18 cellular contexts compared by ENCODE assay signal in genomic region chr15:76198456-76199105, GRCh38.
DNase-seq lines count a peak whose midpoint lies in the region; ATAC-seq and TF ChIP-seq lines count a peak whose summit lies in the region.
"Had no signal": no experiment of that assay in that cellular context is flagged by ENCODE, and none has a peak within 500 bp of the region (broad histone marks: within the 10 kb centered on the region; RNA-seq: fewer than 3 reads in every experiment).

No MANE protein-coding gene starts in this region.

- no peak for TF ChIP-seq EP300 in suprapubic skin (IDR thresholded peaks at IDR 0.05)

- H3K27me3 Mint-ChIP-seq in activated naive CD4-positive, alpha-beta T cell treated with anti-CD3 and anti-CD28 coated beads, Interleukin-2, amount 10 ng/mL, durations not matched to agents 7 days and 5 days, result peaks cover 10% of the 10 kb centered on the region
- H3K27me3 Mint-ChIP-seq: CD4-positive, alpha-beta T cell had no signal

- TF ChIP-seq CTCF in ascending aorta (IDR thresholded peaks at IDR 0.05) (no peak), suprapubic skin (IDR thresholded peaks at IDR 0.05) (no peak)

- peak overlapping the region; percentile 20 to 44 for H3K27ac Mint-ChIP-seq in activated naive CD4-positive, alpha-beta T cell treated with anti-CD3 and anti-CD28 coated beads, Interleukin-2, amount 50 U/mL, for 72 hours
- H3K27ac Mint-ChIP-seq in activated naive CD4-positive, alpha-beta T cell treated with anti-CD3 and anti-CD28 coated beads, Interleukin-2, amount 10 ng/mL, durations not matched to agents 7 days and 5 days, result no peak overlapping the region
- H3K27ac Mint-ChIP-seq: CD4-positive, alpha-beta T cell had no signal

- H3K4me1 ChIP-seq in ascending aorta (peaks cover 15 to 30% of the 10 kb centered on the region in 2 donors), suprapubic skin (peaks cover 69% of the 10 kb centered on the region)

- no peaks in the 10 kb centered on the region for H3K9me3 Mint-ChIP-seq in activated naive CD4-positive, alpha-beta T cell treated with anti-CD3 and anti-CD28 coated beads, Interleukin-2, amount 50 U/mL, for 72 hours
- no peaks in the 10 kb centered on the region for H3K9me3 Mint-ChIP-seq in activated naive CD4-positive, alpha-beta T cell treated with anti-CD3 and anti-CD28 coated beads, Interleukin-2, amount 10 ng/mL, durations not matched to agents 7 days and 5 days
- H3K9me3 Mint-ChIP-seq: CD4-positive, alpha-beta T cell had no signal

- TF ChIP-seq POLR2A in suprapubic skin (IDR thresholded peaks at IDR 0.05), result no peak

- H3K27me3 ChIP-seq in ascending aorta (no peaks in the 10 kb centered on the region), suprapubic skin (no peaks in the 10 kb centered on the region)
- H3K27me3 ChIP-seq: colonic mucosa, uterus had no signal

- H3K4me3 ChIP-seq in ascending aorta (no peak overlapping the region), suprapubic skin (no peak overlapping the region)
- H3K4me3 ChIP-seq: colonic mucosa, mucosa of descending colon, uterus had no signal

- ATAC-seq in activated naive CD4-positive, alpha-beta T cell treated with anti-CD3 and anti-CD28 coated beads, Interleukin-2, amount 50 U/mL, for 72 hours, result no peak

- intact Hi-C loops in ascending aorta (cut with DNase I), result no loop called here

- DNase-seq in activated naive CD4-positive, alpha-beta T cell treated with anti-CD3 and anti-CD28 coated beads, Interleukin-2, amount 50 U/mL, for 72 hours (ENCODE audit: low spot score in 2 of 2), result no peak
- no peak for DNase-seq in activated naive CD4-positive, alpha-beta T cell treated with anti-CD3 and anti-CD28 coated beads, Interleukin-2, amount 10 ng/mL, durations not matched to agents 7 days and 5 days
- no peak for DNase-seq in ascending aorta (ENCODE audit: low spot score in 2 of 2)
- peak; percentile 51 for DNase-seq in islet precursor cell
- peak; percentile 56 to 73 for DNase-seq in suprapubic skin (ENCODE audit: low spot score in 2 of 2)
- no peak for DNase-seq in cerebellar cortex (ENCODE audit: low spot score)
- no peak for DNase-seq in ecto neural progenitor cell (ENCODE audit: low spot score)
- DNase-seq in NK-92 (lab: John Stamatoyannopoulos, UW; ENCODE audit: unreplicated experiment), result no peak
- DNase-seq: activated CD4-positive, alpha-beta T cell treated with anti-CD3 and anti-CD28 coated beads, Interleukin-2, amount 50 U/mL, for 4 hours; CD4-positive, alpha-beta T cell; DMS79; NCI-H1930; NCI-H526; OCI-M1; stimulated activated naive CD4-positive, alpha-beta T cell had no signal

- peaks cover 4% of the 10 kb centered on the region for H3K4me1 Mint-ChIP-seq in activated naive CD4-positive, alpha-beta T cell treated with anti-CD3 and anti-CD28 coated beads, Interleukin-2, amount 10 ng/mL, durations not matched to agents 7 days and 5 days

- H3K27ac ChIP-seq in ascending aorta (peak overlapping the region; percentile 76 to 77), suprapubic skin (no peak overlapping the region)
- H3K27ac ChIP-seq: colonic mucosa, uterus had no signal

- H3K36me3 Mint-ChIP-seq in activated naive CD4-positive, alpha-beta T cell treated with anti-CD3 and anti-CD28 coated beads, Interleukin-2, amount 50 U/mL, for 72 hours, result no peaks in the 10 kb centered on the region
- H3K36me3 Mint-ChIP-seq in activated naive CD4-positive, alpha-beta T cell treated with anti-CD3 and anti-CD28 coated beads, Interleukin-2, amount 10 ng/mL, durations not matched to agents 7 days and 5 days, result no peaks in the 10 kb centered on the region

- CTCF ChIA-PET in activated naive CD4-positive, alpha-beta T cell treated with anti-CD3 and anti-CD28 coated beads, Interleukin-2, amount 10 ng/mL, durations not matched to agents 7 days and 5 days (lab: Charles Lee), result no interaction called here

- no peaks in the 10 kb centered on the region for H3K9me3 ChIP-seq in ascending aorta
- H3K9me3 ChIP-seq in suprapubic skin, result no peaks in the 10 kb centered on the region
- H3K9me3 ChIP-seq: colonic mucosa, mucosa of descending colon, uterus had no signal

- WGBS in suprapubic skin, result 92% methylated on average over 4 of the region's 6 CpGs

- no peak overlapping the region for H3K4me3 Mint-ChIP-seq in activated naive CD4-positive, alpha-beta T cell treated with anti-CD3 and anti-CD28 coated beads, Interleukin-2, amount 10 ng/mL, durations not matched to agents 7 days and 5 days
- H3K4me3 Mint-ChIP-seq: CD4-positive, alpha-beta T cell had no signal

- H3K36me3 ChIP-seq in ascending aorta (no peaks in the 10 kb centered on the region), suprapubic skin (peaks cover 4% of the 10 kb centered on the region)
- H3K36me3 ChIP-seq: colonic mucosa, uterus had no signal

Comparison
In these comparisons a context has a peak if more than half of its experiments do, and no peak if none do; other contexts are left out.
1. DNase-seq: peak in islet precursor cell (single experiment) and suprapubic skin (2 of 2); none in activated naive CD4-positive, alpha-beta T cell treated with anti-CD3 and anti-CD28 coated beads, Interleukin-2, amount 50 U/mL, for 72 hours (0 of 2), activated naive CD4-positive, alpha-beta T cell treated with anti-CD3 and anti-CD28 coated beads, Interleukin-2, amount 10 ng/mL, durations not matched to agents 7 days and 5 days (single experiment), ascending aorta (0 of 2), cerebellar cortex (single experiment), ecto neural progenitor cell (single experiment) and NK-92 (single experiment).